ENCODE assay signal across 1 cellular context in genomic region chr6:15264412-15264811, GRCh38.
TF ChIP-seq lines count a peak whose summit lies in the region.

No MANE protein-coding gene starts in this region.

TF ChIP-seq in K562, 482 proteins besides CTCF, POLR2A, EP300 and RAD21:
- TF ChIP-seq TEAD4 (IDR thresholded peaks at IDR 0.05; ENCODE audit: low read length) (no peak), TEAD4 (CRISPR knock-in tag; IDR thresholded peaks at IDR 0.05; ENCODE audit: borderline replicate concordance) (no peak), HNRNPH1 (optimal IDR thresholded peaks at IDR 0.05; ENCODE audit: low read depth, low read length) (no peak), RBM17 (IDR thresholded peaks at IDR 0.05; ENCODE audit: borderline replicate concordance, low read depth, low read length) (no peak), NRF1 (conservative IDR thresholded peaks at IDR 0.05 in 1 of 2, IDR thresholded peaks at IDR 0.05 in 1 of 2) (no peak), DPF2 (IDR thresholded peaks at IDR 0.05) (no peak), ZNF76 (CRISPR knock-in tag; IDR thresholded peaks at IDR 0.05; ENCODE audit: borderline replicate concordance) (no peak), CHD7 (IDR thresholded peaks at IDR 0.05; ENCODE audit: low read depth, low read length) (no peak), MCM3 (IDR thresholded peaks at IDR 0.05) (no peak), ZNF408 (CRISPR knock-in tag; IDR thresholded peaks at IDR 0.05; ENCODE audit: low read depth) (no peak), HMG20B (CRISPR knock-in tag; IDR thresholded peaks at IDR 0.05) (no peak), PTTG1 (tag; IDR thresholded peaks at IDR 0.05; ENCODE audit: low read depth) (no peak)
